13 cellular contexts compared by ENCODE assay signal in the genomic region with DNA sequence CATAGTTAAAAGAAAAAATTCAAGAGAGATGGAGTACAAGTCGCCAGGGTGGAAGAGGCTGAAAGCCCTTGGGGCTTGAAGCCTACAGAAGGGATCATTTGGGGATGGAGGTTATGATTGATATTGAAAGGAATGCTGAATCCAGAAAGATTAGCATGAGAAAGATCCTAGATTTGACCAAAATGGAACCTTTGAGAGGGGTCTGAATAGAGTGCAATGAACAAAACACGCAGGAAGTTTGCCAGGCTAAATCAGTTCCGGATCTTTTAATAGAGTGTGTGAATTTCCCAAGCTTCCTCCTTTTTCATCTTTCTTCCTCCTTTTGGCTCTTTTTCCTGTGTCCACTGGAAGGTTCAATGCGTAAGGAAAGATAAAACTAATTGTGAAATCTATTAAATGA.
"Had no signal": no experiment of that assay in that cellular context is flagged by ENCODE, and none has a peak within 500 bp of the region (broad histone marks: within the 10 kb centered on the region; RNA-seq: fewer than 3 reads in every experiment).

No MANE protein-coding gene starts in this region.

- H3K27ac Mint-ChIP-seq: activated naive CD4-positive, alpha-beta T cell treated with anti-CD3 and anti-CD28 coated beads, Interleukin-2, amount 50 U/mL, for 72 hours had no signal

- DNase-seq: activated CD4-positive, alpha-beta T cell treated with anti-CD3 and anti-CD28 coated beads, Interleukin-2, amount 50 U/mL, for 48 hours; activated CD4-positive, CD25-positive, alpha-beta regulatory T cell treated with anti-CD3 and anti-CD28 coated beads, Interleukin-2, amount 50 U/mL, for 72 hours; activated effector memory CD4-positive, alpha-beta T cell treated with anti-CD3 and anti-CD28 coated beads, Interleukin-2, amount 50 U/mL, for 16 hours; activated T-cell treated with anti-CD3 and anti-CD28 coated beads, Interleukin-2, amount 50 U/mL, for 4 hours; amygdala; left ventricle myocardium superior; midbrain; psoas muscle; stimulated activated CD4-positive, alpha-beta T cell treated with anti-CD3 and anti-CD28 coated beads, Interleukin-2, amount 100 ng/mL, for 24 hours; stimulated activated naive B cell treated with anti-CD40 and anti-IgM and Interleukin-4, amounts not matched to agents 10 μg/mL and 1 μg/mL and 100 μg/mL, for 72 hours; trophoblast cell had no signal

- H3K27ac ChIP-seq: psoas muscle had no signal

- H3K4me3 Mint-ChIP-seq: activated T-cell treated with anti-CD3 and anti-CD28 coated beads, Interleukin-2, amount 50 U/mL, for 4 hours; stimulated activated naive B cell treated with anti-CD40 and anti-IgM and Interleukin-4, amounts not matched to agents 10 μg/mL and 1 μg/mL and 100 μg/mL, for 72 hours had no signal

- ATAC-seq: activated naive CD4-positive, alpha-beta T cell treated with anti-CD3 and anti-CD28 coated beads, Interleukin-2, amount 50 U/mL, for 72 hours; activated T-cell treated with anti-CD3 and anti-CD28 coated beads, Interleukin-2, amount 50 U/mL, for 4 hours; left ventricle myocardium superior; psoas muscle; sciatic nerve; stimulated activated naive B cell treated with anti-CD40 and anti-IgM and Interleukin-4, amounts not matched to agents 10 μg/mL and 1 μg/mL and 100 μg/mL, for 72 hours had no signal

- H3K4me1 Mint-ChIP-seq: stimulated activated naive B cell treated with anti-CD40 and anti-IgM and Interleukin-4, amounts not matched to agents 10 μg/mL and 1 μg/mL and 100 μg/mL, for 72 hours had no signal

- H3K36me3 Mint-ChIP-seq: stimulated activated naive B cell treated with anti-CD40 and anti-IgM and Interleukin-4, amounts not matched to agents 10 μg/mL and 1 μg/mL and 100 μg/mL, for 72 hours had no signal
